In genomic region chr16:1991588-1992474, GRCh38 we compare ENCODE assay signal across 8 cellular contexts. TPM values are rescaled to one million over a fixed set of nuclear protein-coding genes. Genes with fewer than 3 reads are reported as not detected.
A peak's percentile ranks its signal among the peaks of the same experiment; 100 is the strongest.
DNase-seq lines count a peak whose midpoint lies in the region; ATAC-seq and TF ChIP-seq lines count a peak whose summit lies in the region.

No MANE protein-coding gene starts in this region.

- CTCF ChIA-PET in OCI-LY7 (lab: Charles Lee; ENCODE audit: unreplicated experiment) = interaction anchor here (0.6 kb wide), 1 partner anchor 145 kb away, joined by 3 read pairs; no protein-coding TSS in a partner anchor

- peak overlapping the region; percentile 50 for H3K27ac ChIP-seq in OCI-LY7 (ENCODE audit: low read depth, low read length, poor library complexity, severe bottlenecking)

- intact Hi-C loops in OCI-LY7 (cut with micrococcal nuclease; ENCODE audit: unreplicated experiment) = loop anchor here (2.0 kb wide), 1 partner anchor 27 kb away; the partner anchor contains the start of gene RPS2
- intact Hi-C loops in activated T-helper 2 cell treated with anti-CD3 and anti-CD28 coated beads, Interferon-gamma antibody, Interleukin-2, Interleukin-4, amounts not matched to agents 10 μg/mL and 5 μg/mL and 100 μg/mL, durations not matched to agents 14 hours and 24 hours and 36 hours (cut with micrococcal nuclease) = loop anchor here (1.0 to 2.0 kb wide), 2 partner anchors 17 to 27 kb away; partner anchors contain the start of genes RPS2 and ZNF598
- intact Hi-C loops in natural killer cell (cut with micrococcal nuclease) = no loop called here

- peak overlapping the region; percentile 76 for H3K27ac Mint-ChIP-seq in activated T-helper 2 cell treated with anti-CD3 and anti-CD28 coated beads, Interferon-gamma antibody, Interleukin-2, Interleukin-4, amounts not matched to agents 10 μg/mL and 5 μg/mL and 100 μg/mL, durations not matched to agents 14 hours and 24 hours and 36 hours
- peak overlapping the region; percentile 84 for H3K27ac Mint-ChIP-seq in natural killer cell

- POLR2A ChIA-PET in OCI-LY7 (lab: Charles Lee) = interaction anchor here (0.9 to 1.0 kb wide), 2 partner anchors 20 to 55 kb away, joined by 3 to 4 read pairs; partner anchors contain the start of genes NTHL1, TBL3 and TSC2

- peaks cover 10% of the 10 kb centered on the region for H3K27me3 Mint-ChIP-seq in activated T-helper 2 cell treated with anti-CD3 and anti-CD28 coated beads, Interferon-gamma antibody, Interleukin-2, Interleukin-4, amounts not matched to agents 10 μg/mL and 5 μg/mL and 100 μg/mL, durations not matched to agents 14 hours and 24 hours and 36 hours (ENCODE audit: low read depth)
- peaks cover 0 to 2% of the 10 kb centered on the region in 2 donors for H3K27me3 Mint-ChIP-seq in natural killer cell (ENCODE audit: low read depth in 2 of 2)

- peak overlapping the region; percentile 80 for H3K4me2 ChIP-seq in OCI-LY7 (ENCODE audit: low read length)

- peaks cover 19% of the 10 kb centered on the region for H3K36me3 Mint-ChIP-seq in activated T-helper 2 cell treated with anti-CD3 and anti-CD28 coated beads, Interferon-gamma antibody, Interleukin-2, Interleukin-4, amounts not matched to agents 10 μg/mL and 5 μg/mL and 100 μg/mL, durations not matched to agents 14 hours and 24 hours and 36 hours (ENCODE audit: low read depth)
- no peaks in the 10 kb centered on the region for H3K36me3 Mint-ChIP-seq in natural killer cell

- peak overlapping the region; percentile 74 for H3K4me3 Mint-ChIP-seq in activated T-helper 2 cell treated with anti-CD3 and anti-CD28 coated beads, Interferon-gamma antibody, Interleukin-2, Interleukin-4, amounts not matched to agents 10 μg/mL and 5 μg/mL and 100 μg/mL, durations not matched to agents 14 hours and 24 hours and 36 hours (ENCODE audit: low read depth)
- H3K4me3 Mint-ChIP-seq in natural killer cell = peak overlapping the region; percentile 84

- no peaks in the 10 kb centered on the region for H4K20me1 ChIP-seq in OCI-LY7 (ENCODE audit: insufficient read depth, low read length)

- TF ChIP-seq POLR2A in GM10847 (IDR thresholded peaks at IDR 0.05; ENCODE audit: extremely low read depth, insufficient read length) = peak; percentile 43

- peaks cover 11% of the 10 kb centered on the region for H3K4me1 Mint-ChIP-seq in activated T-helper 2 cell treated with anti-CD3 and anti-CD28 coated beads, Interferon-gamma antibody, Interleukin-2, Interleukin-4, amounts not matched to agents 10 μg/mL and 5 μg/mL and 100 μg/mL, durations not matched to agents 14 hours and 24 hours and 36 hours (ENCODE audit: low read depth)
- peaks cover 0 to 37% of the 10 kb centered on the region in 2 donors for H3K4me1 Mint-ChIP-seq in natural killer cell

- peaks cover 36% of the 10 kb centered on the region for H3K4me1 ChIP-seq in OCI-LY7 (ENCODE audit: insufficient read depth, low read length, poor library complexity, severe bottlenecking)

- H3K36me3 ChIP-seq in OCI-LY7 (ENCODE audit: insufficient read depth, low read length) = peaks cover 15% of the 10 kb centered on the region

- H3K4me3 ChIP-seq in OCI-LY7 (ENCODE audit: low read depth, low read length, poor library complexity, severe bottlenecking) (peak overlapping the region; percentile 68), fibroblast of mammary gland (ENCODE audit: control insufficient read depth, low read depth, low read length) (no peak overlapping the region)

- DNase-seq in OCI-LY7 (ENCODE audit: low spot score) (peak; percentile 95), fibroblast of mammary gland (ENCODE audit: low read depth) (peak; percentile 84), natural killer cell (peak; percentile 95), NCI-H748 treated with DMSO at 0.1 percent for 48 hours (lab: John Stamatoyannopoulos, UW) (no peak)
- DNase-seq in activated T-helper 2 cell treated with anti-CD3 and anti-CD28 coated beads, Interferon-gamma antibody, Interleukin-2, Interleukin-4, amounts not matched to agents 10 μg/mL and 5 μg/mL and 100 μg/mL, durations not matched to agents 14 hours and 24 hours and 36 hours (ENCODE audit: low spot score) = peak; percentile 90
- DNase-seq in stimulated activated CD8-positive, alpha-beta memory T cell treated with anti-CD3 and anti-CD28 coated beads, Interleukin-7, amount 100 ng/mL, for 4 hours (ENCODE audit: low read depth in 2 of 2) = peak; percentile 97

- no peaks in the 10 kb centered on the region for H3K79me2 ChIP-seq in OCI-LY7 (ENCODE audit: insufficient read depth, low read depth, low read length)

- BruUV-seq in OCI-LY7 (replicated peaks; lab: Mats Ljungman, UMichigan) = TSS peak; percentile 79

- no peak for TF ChIP-seq CTCF in OCI-LY7 (conservative IDR thresholded peaks at IDR 0.05; ENCODE audit: low read length)
- TF ChIP-seq CTCF in fibroblast of mammary gland (conservative IDR thresholded peaks at IDR 0.05; ENCODE audit: control insufficient read depth, insufficient read depth, low read depth, low read length) = no peak
- no peak for TF ChIP-seq CTCF in natural killer cell (IDR thresholded peaks at IDR 0.05)

- no peaks in the 10 kb centered on the region for H3K9me3 ChIP-seq in OCI-LY7 (ENCODE audit: low read length)

- H3K9me2 ChIP-seq in OCI-LY7 (ENCODE audit: insufficient read depth, low read length) = no peaks in the 10 kb centered on the region

- H2AFZ ChIP-seq in OCI-LY7 (ENCODE audit: low read length) = peak overlapping the region; percentile 3; the same call in 1 of the 2 replicates

- ATAC-seq in HG02642 (IDR thresholded peaks at IDR 0.05; ENCODE audit: poor library complexity, unreplicated experiment) (peak; percentile 52), natural killer cell (peak; percentile 82 to 94 (median 83))

- no peaks in the 10 kb centered on the region for H3K9me3 Mint-ChIP-seq in activated T-helper 2 cell treated with anti-CD3 and anti-CD28 coated beads, Interferon-gamma antibody, Interleukin-2, Interleukin-4, amounts not matched to agents 10 μg/mL and 5 μg/mL and 100 μg/mL, durations not matched to agents 14 hours and 24 hours and 36 hours
- H3K9me3 Mint-ChIP-seq in natural killer cell = no peaks in the 10 kb centered on the region

RNA-seq across cellular contexts. Expression of gene SYNGR3, which starts 2.1 kb away (rescaled TPM):
- 9.0 and 11.1 TPM in 2 replicates for total RNA-seq in OCI-LY7 (2014; rRNA removed; shearing (Covaris generic))
- total RNA-seq in OCI-LY7 (2022) (10.3 and 12.0 TPM in 2 replicates), natural killer cell (10 to 100 TPM; 10.3 to 19.3 (median 19.1) TPM)
- total RNA-seq in activated T-helper 2 cell treated with anti-CD3 and anti-CD28 coated beads, Interferon-gamma antibody, Interleukin-2, Interleukin-4, amounts not matched to agents 10 μg/mL and 5 μg/mL and 100 μg/mL, durations not matched to agents 14 hours and 24 hours and 36 hours = 21.1 and 21.3 TPM in 2 replicates

RNA-seq across cellular contexts. Expression of gene GFER, which starts 7.8 kb away (rescaled TPM):
- 25.1 and 32.3 TPM in 2 replicates for total RNA-seq in OCI-LY7 (2014; rRNA removed; shearing (Covaris generic))
- 31.1 and 40.2 TPM in 2 replicates for total RNA-seq in OCI-LY7 (2022)
- total RNA-seq in activated T-helper 2 cell treated with anti-CD3 and anti-CD28 coated beads, Interferon-gamma antibody, Interleukin-2, Interleukin-4, amounts not matched to agents 10 μg/mL and 5 μg/mL and 100 μg/mL, durations not matched to agents 14 hours and 24 hours and 36 hours = 39.2 and 40.0 TPM in 2 replicates
- 10 to 100 TPM; 23.8 to 29.5 (median 24.6) TPM for total RNA-seq in natural killer cell

RNA-seq across cellular contexts. Expression of gene NOXO1, which starts 10.6 kb away (rescaled TPM):
- total RNA-seq in OCI-LY7 (2014; rRNA removed; shearing (Covaris generic)) = 0.22 and 2.1 TPM in 2 replicates
- total RNA-seq in OCI-LY7 (2022) = 0.30 and 0.59 TPM in 2 replicates
- 0.21 and 0.23 TPM in 2 replicates for total RNA-seq in activated T-helper 2 cell treated with anti-CD3 and anti-CD28 coated beads, Interferon-gamma antibody, Interleukin-2, Interleukin-4, amounts not matched to agents 10 μg/mL and 5 μg/mL and 100 μg/mL, durations not matched to agents 14 hours and 24 hours and 36 hours
- total RNA-seq in natural killer cell = not detected

RNA-seq across cellular contexts. Expression of gene ZNF598, which starts 17.8 kb away (rescaled TPM):
- 26.3 and 37.2 TPM in 2 replicates for total RNA-seq in OCI-LY7 (2014; rRNA removed; shearing (Covaris generic))
- total RNA-seq in OCI-LY7 (2022) (80.4 and 83.8 TPM in 2 replicates), natural killer cell (10 to 100 TPM; 56.1 to 71.6 (median 58.2) TPM)
- 82.0 and 83.3 TPM in 2 replicates for total RNA-seq in activated T-helper 2 cell treated with anti-CD3 and anti-CD28 coated beads, Interferon-gamma antibody, Interleukin-2, Interleukin-4, amounts not matched to agents 10 μg/mL and 5 μg/mL and 100 μg/mL, durations not matched to agents 14 hours and 24 hours and 36 hours

RNA-seq across cellular contexts. Expression of gene TBL3, which starts 20.0 kb away (rescaled TPM):
- 58.5 and 67.2 TPM in 2 replicates for total RNA-seq in OCI-LY7 (2014; rRNA removed; shearing (Covaris generic))
- total RNA-seq in OCI-LY7 (2022) (44.3 and 49.9 TPM in 2 replicates), natural killer cell (10 to 100 TPM; 25.1 to 28.9 (median 28.1) TPM)
- total RNA-seq in activated T-helper 2 cell treated with anti-CD3 and anti-CD28 coated beads, Interferon-gamma antibody, Interleukin-2, Interleukin-4, amounts not matched to agents 10 μg/mL and 5 μg/mL and 100 μg/mL, durations not matched to agents 14 hours and 24 hours and 36 hours = 64.2 and 72.5 TPM in 2 replicates
